In genomic region chr11:3986301-3986700, GRCh38 we compare ENCODE assay signal across 19 cellular contexts.
"Had no signal": no experiment of that assay in that cellular context is flagged by ENCODE, and none has a peak within 500 bp of the region (broad histone marks: within the 10 kb centered on the region; RNA-seq: fewer than 3 reads in every experiment).

No MANE protein-coding gene starts in this region.

- H3K9me3 Mint-ChIP-seq: effector memory CD8-positive, alpha-beta T cell; nephron had no signal

- H3K4me3 Mint-ChIP-seq: effector memory CD8-positive, alpha-beta T cell; nephron; stimulated activated memory B cell treated with anti-CD40 and anti-IgM and Interleukin-4, amounts not matched to agents 10 μg/mL and 1 μg/mL and 100 μg/mL, for 72 hours had no signal

- H3K27ac Mint-ChIP-seq: nephron; stimulated activated memory B cell treated with anti-CD40 and anti-IgM and Interleukin-4, amounts not matched to agents 10 μg/mL and 1 μg/mL and 100 μg/mL, for 72 hours had no signal

- H3K27ac ChIP-seq: adrenal gland, esophagus squamous epithelium, heart right ventricle, sigmoid colon had no signal

- H3K27me3 Mint-ChIP-seq: effector memory CD8-positive, alpha-beta T cell; stimulated activated memory B cell treated with anti-CD40 and anti-IgM and Interleukin-4, amounts not matched to agents 10 μg/mL and 1 μg/mL and 100 μg/mL, for 72 hours had no signal

- H3K4me3 ChIP-seq: adrenal gland, esophagus squamous epithelium, heart right ventricle, sigmoid colon, thyroid gland had no signal

- DNase-seq: activated CD4-positive, alpha-beta T cell treated with anti-CD3 and anti-CD28 coated beads for 48 hours; activated CD4-positive, CD25-positive, alpha-beta regulatory T cell; activated naive CD4-positive, alpha-beta T cell treated with Interleukin-2 at 50 U/mL for 16 hours; adrenal gland; effector memory CD8-positive, alpha-beta T cell; esophagus squamous epithelium; heart right ventricle; kidney glomerular epithelial cell; mesenchymal stem cell; occipital lobe; posterior cingulate gyrus; sigmoid colon; stimulated activated CD4-positive, alpha-beta T cell treated with anti-CD3 and anti-CD28 coated beads, Interleukin-4, amount 100 ng/mL, for 24 hours; T-helper 1 cell; T1000; thyroid gland had no signal

- H3K27me3 ChIP-seq: adrenal gland, esophagus squamous epithelium, heart right ventricle, sigmoid colon, thyroid gland had no signal

- ATAC-seq: effector memory CD8-positive, alpha-beta T cell; heart right ventricle; SK-N-SH treated with all-trans-retinoic acid at 6 μM for 48 hours; stimulated activated memory B cell treated with anti-CD40 and anti-IgM and Interleukin-4, amounts not matched to agents 10 μg/mL and 1 μg/mL and 100 μg/mL, for 72 hours had no signal
